Comparison of ENCODE assay signal across 23 cellular contexts in genomic region chr16:64181526-64181925, GRCh38.
DNase-seq lines count a peak whose midpoint lies in the region; ATAC-seq and TF ChIP-seq lines count a peak whose summit lies in the region.
"Had no signal": no experiment of that assay in that cellular context is flagged by ENCODE, and none has a peak within 500 bp of the region (broad histone marks: within the 10 kb centered on the region; RNA-seq: fewer than 3 reads in every experiment).

No MANE protein-coding gene starts in this region.

- H3K36me3 Mint-ChIP-seq in nephron (ENCODE audit: low read depth): peaks cover 15% of the 10 kb centered on the region
- no peaks in the 10 kb centered on the region for H3K36me3 Mint-ChIP-seq in activated naive CD8-positive, alpha-beta T cell treated with anti-CD3 and anti-CD28 coated beads, Interleukin-2, amount 50 U/mL, for 24 hours (ENCODE audit: low read depth)
- H3K36me3 Mint-ChIP-seq: CD8-positive, alpha-beta T cell had no signal

- H3K36me3 ChIP-seq in Karpas-422 (ENCODE audit: insufficient read depth, low read length): peaks cover 12% of the 10 kb centered on the region

- H4K20me1 ChIP-seq in Karpas-422 (ENCODE audit: insufficient read depth, low read depth, low read length): no peaks in the 10 kb centered on the region
- H4K20me1 ChIP-seq: BLaER1 treated with 17β-estradiol and CSF1 and Interleukin-3, amounts not matched to agents 10 nM and 100 nM had no signal

- no peak for TF ChIP-seq CTCF in nephron (IDR thresholded peaks at IDR 0.05; ENCODE audit: unreplicated experiment in 3 of 3)

- no peak overlapping the region for H3K4me2 ChIP-seq in Karpas-422 (ENCODE audit: low read depth, low read length, poor library complexity, severe bottlenecking)
- H3K4me2 ChIP-seq: A549; BLaER1 treated with 17β-estradiol and CSF1 and Interleukin-3, amounts not matched to agents 10 nM and 100 nM had no signal

- no peaks in the 10 kb centered on the region for H3K79me2 ChIP-seq in Karpas-422 (ENCODE audit: low read length)

- H2AFZ ChIP-seq in Karpas-422 (ENCODE audit: low read length): no peak overlapping the region

- no peak for ATAC-seq in activated naive CD8-positive, alpha-beta T cell treated with anti-CD3 and anti-CD28 coated beads, Interleukin-2, amount 50 U/mL, for 24 hours
- ATAC-seq: A549; CD8-positive, alpha-beta T cell; GM12878 had no signal

- H3K27ac Mint-ChIP-seq in nephron: peak overlapping the region; percentile 17 to 28 (median 28)
- H3K27ac Mint-ChIP-seq in activated naive CD8-positive, alpha-beta T cell treated with anti-CD3 and anti-CD28 coated beads, Interleukin-2, amount 50 U/mL, for 24 hours: no peak overlapping the region
- H3K27ac Mint-ChIP-seq: B cell; CD4-positive, alpha-beta T cell; CD8-positive, alpha-beta T cell had no signal

- H3K9me2 ChIP-seq in Karpas-422 (replicated peaks; ENCODE audit: insufficient read depth, low read length): no peaks in the 10 kb centered on the region

- H3K27me3 ChIP-seq in Karpas-422 (ENCODE audit: low read length): no peaks in the 10 kb centered on the region
- H3K27me3 ChIP-seq: BLaER1 treated with 17β-estradiol and CSF1 and Interleukin-3, amounts not matched to agents 10 nM and 100 nM had no signal

- DNase-seq in Karpas-422 (no peak), kidney glomerular epithelial cell (lab: John Stamatoyannopoulos, UW) (peak; percentile 11), putamen (ENCODE audit: low spot score) (peak; percentile 70), mucosa of gallbladder (ENCODE audit: low spot score) (no peak), NOMO-1 treated with dmso at 0.1 percent for 144 hours (lab: John Stamatoyannopoulos, UW; ENCODE audit: unreplicated experiment) (no peak)
- DNase-seq in activated naive CD8-positive, alpha-beta T cell treated with anti-CD3 and anti-CD28 coated beads, Interleukin-2, amount 50 U/mL, for 24 hours: no peak
- DNase-seq: AML-193; CD4-positive, alpha-beta T cell; CD8-positive, alpha-beta T cell; DMS 273 treated with DMSO at 0.1 percent for 48 hours; DMS153; DMS53; DMS79; DND-41; EL; GDM1 had no signal

- H3K4me1 Mint-ChIP-seq in nephron: peaks cover 26% of the 10 kb centered on the region
- no peaks in the 10 kb centered on the region for H3K4me1 Mint-ChIP-seq in activated naive CD8-positive, alpha-beta T cell treated with anti-CD3 and anti-CD28 coated beads, Interleukin-2, amount 50 U/mL, for 24 hours
- H3K4me1 Mint-ChIP-seq: B cell had no signal

- H3K4me1 ChIP-seq in Karpas-422 (ENCODE audit: low read length): peaks cover 30% of the 10 kb centered on the region
- H3K4me1 ChIP-seq: A549; BLaER1 treated with 17β-estradiol and CSF1 and Interleukin-3, amounts not matched to agents 10 nM and 100 nM had no signal

- H3K4me3 Mint-ChIP-seq in nephron: no peak overlapping the region
- no peak overlapping the region for H3K4me3 Mint-ChIP-seq in activated naive CD8-positive, alpha-beta T cell treated with anti-CD3 and anti-CD28 coated beads, Interleukin-2, amount 50 U/mL, for 24 hours
- H3K4me3 Mint-ChIP-seq: B cell; CD4-positive, alpha-beta T cell; CD8-positive, alpha-beta T cell had no signal

- H3K9me3 Mint-ChIP-seq in nephron: peaks cover 24% of the 10 kb centered on the region
- H3K9me3 Mint-ChIP-seq in activated naive CD8-positive, alpha-beta T cell treated with anti-CD3 and anti-CD28 coated beads, Interleukin-2, amount 50 U/mL, for 24 hours: peaks cover 32% of the 10 kb centered on the region

- peaks cover 22% of the 10 kb centered on the region for H3K9me3 ChIP-seq in Karpas-422 (ENCODE audit: low read length)

- no peak overlapping the region for H3K4me3 ChIP-seq in Karpas-422 (ENCODE audit: low read length)
- H3K4me3 ChIP-seq: A549; BLaER1 treated with 17β-estradiol and CSF1 and Interleukin-3, amounts not matched to agents 10 nM and 100 nM; GM12878 had no signal

- no peak overlapping the region for H3K9ac ChIP-seq in Karpas-422 (ENCODE audit: low read length)
- H3K9ac ChIP-seq: BLaER1 treated with 17β-estradiol and CSF1 and Interleukin-3, amounts not matched to agents 10 nM and 100 nM had no signal

- H3K27ac ChIP-seq in Karpas-422 (ENCODE audit: low read length): peak overlapping the region; percentile 29; the same call in 1 of the 2 replicates
- H3K27ac ChIP-seq: 22Rv1; A549; BLaER1 treated with 17β-estradiol and CSF1 and Interleukin-3, amounts not matched to agents 10 nM and 100 nM; C4-2B had no signal

- H3K27me3 Mint-ChIP-seq in nephron (ENCODE audit: low read depth): no peaks in the 10 kb centered on the region
- no peaks in the 10 kb centered on the region for H3K27me3 Mint-ChIP-seq in activated naive CD8-positive, alpha-beta T cell treated with anti-CD3 and anti-CD28 coated beads, Interleukin-2, amount 50 U/mL, for 24 hours
- H3K27me3 Mint-ChIP-seq: B cell; CD4-positive, alpha-beta T cell had no signal

Comparison
In these comparisons a context has a peak if more than half of its experiments do, and no peak if none do; other contexts are left out.
1. DNase-seq: peak in kidney glomerular epithelial cell (single experiment) and putamen (single experiment); none in Karpas-422 (single experiment), activated naive CD8-positive, alpha-beta T cell treated with anti-CD3 and anti-CD28 coated beads, Interleukin-2, amount 50 U/mL, for 24 hours (single experiment), mucosa of gallbladder (single experiment) and NOMO-1 treated with dmso at 0.1 percent for 144 hours (single experiment).